8 cellular contexts compared by ENCODE assay signal in genomic region chr2:95402004-95402369, GRCh38. TPM values are rescaled to one million over a fixed set of nuclear protein-coding genes. Genes with fewer than 3 reads are reported as not detected.
A peak's percentile ranks its signal among the peaks of the same experiment; 100 is the strongest.
DNase-seq lines count a peak whose midpoint lies in the region; ATAC-seq and TF ChIP-seq lines count a peak whose summit lies in the region.
"Not testable (repeated sequence)": the region's sequence is repeated elsewhere in the genome, so short reads cannot be mapped to it uniquely, and the experiment has no call there.

No MANE protein-coding gene starts in this region.

- H3K27ac ChIP-seq in Panc1 (ENCODE audit: low read length) (peak overlapping the region; percentile 83), angular gyrus (ENCODE audit: low read depth, low read length) (peak overlapping the region; percentile 48), gastroesophageal sphincter (peak overlapping the region; percentile 60 to 92 (median 84)), muscle layer of colon (ENCODE audit: low read depth, low read length) (peak overlapping the region; percentile 77), subcutaneous abdominal adipose tissue (ENCODE audit: low read depth, low read length) (peak overlapping the region; percentile 76)

- not testable (repeated sequence) for TF ChIP-seq POLR2A in gastroesophageal sphincter (IDR thresholded peaks at IDR 0.05)

- POLR2A ChIA-PET in Panc1 (lab: Charles Lee): not testable (repeated sequence)

- H3K9ac ChIP-seq in muscle layer of colon (ENCODE audit: low read length) (peak overlapping the region; percentile 74), subcutaneous abdominal adipose tissue (ENCODE audit: low read length in 5 of 5) (peak overlapping the region; percentile 48 to 98 (median 92))

- not testable (repeated sequence) for TF ChIP-seq EP300 in gastroesophageal sphincter (IDR thresholded peaks at IDR 0.05)

- TF ChIP-seq CTCF in Panc1 (IDR thresholded peaks at IDR 0.05); gastroesophageal sphincter (IDR thresholded peaks at IDR 0.05): not testable (repeated sequence)

- DNase-seq in Daoy (ENCODE audit: low read depth): peak; percentile 20
- not testable (repeated sequence) for DNase-seq in Panc1 (ENCODE audit: low read depth, low spot score)

- CTCF ChIA-PET in Panc1 (lab: Charles Lee): interaction anchor here (1.1 kb wide), 1 partner anchor 13 kb away, joined by 4 read pairs; no protein-coding TSS in a partner anchor

- WGBS in gastroesophageal sphincter (ENCODE audit: low coverage in 1 of 2), 2 donors: no CpG with 5 or more reads among the region's 10 CpGs

- H3K4me3 ChIP-seq in Panc1 (ENCODE audit: low read depth in 2 of 2, low read length in 2 of 2): peak overlapping the region; percentile 90 to 99
- peak overlapping the region; percentile 69 to 93 for H3K4me3 ChIP-seq in gastroesophageal sphincter
- H3K4me3 ChIP-seq in muscle layer of colon (ENCODE audit: low read depth in 1 of 2, low read length in 2 of 2): peak overlapping the region; percentile 90 to 98
- peak overlapping the region; percentile 75 to 98 (median 95) for H3K4me3 ChIP-seq in subcutaneous abdominal adipose tissue (ENCODE audit: low read depth in 1 of 5, low read length in 5 of 5)

- in situ Hi-C loops in Panc1 (cut with HindIII; ENCODE audit: low pct_unique_long_range_greater_than_20kb, low sequenced_read_pairs): not testable (repeated sequence)

- H3K9me3 ChIP-seq in Panc1 (ENCODE audit: control insufficient read depth, insufficient read depth, low read depth, low read length); gastroesophageal sphincter; muscle layer of colon (ENCODE audit: low read length); subcutaneous abdominal adipose tissue (ENCODE audit: control insufficient read depth in 5 of 5, low read length in 5 of 5): not testable (repeated sequence)

- not testable (repeated sequence) for H3K27me3 ChIP-seq in Panc1 (ENCODE audit: control insufficient read depth, insufficient read depth, low read length); gastroesophageal sphincter; muscle layer of colon (ENCODE audit: control insufficient read depth in 1 of 2, insufficient read depth in 2 of 2, low read length in 2 of 2); subcutaneous abdominal adipose tissue (ENCODE audit: control insufficient read depth in 5 of 5, insufficient read depth in 4 of 5, low read length in 5 of 5)

- ATAC-seq in GM21576 (IDR thresholded peaks at IDR 0.05; ENCODE audit: unreplicated experiment) (peak; percentile 15), HG03280 (IDR thresholded peaks at IDR 0.05; ENCODE audit: unreplicated experiment) (peak; percentile 11), Panc1 (peak; percentile 63), gastroesophageal sphincter (peak; percentile 54)

- H3K4me1 ChIP-seq in Panc1 (ENCODE audit: control insufficient read depth, insufficient read depth, low read length): not testable (repeated sequence)
- H3K4me1 ChIP-seq in gastroesophageal sphincter (peaks cover 0 to 29% (median 13%) of the 10 kb centered on the region in 3 donors), muscle layer of colon (ENCODE audit: insufficient read depth, low read length) (peaks cover 12% of the 10 kb centered on the region), subcutaneous abdominal adipose tissue (ENCODE audit: control insufficient read depth in 5 of 5, insufficient read depth in 5 of 5, low read length in 5 of 5) (peaks cover 5 to 25% (median 22%) of the 10 kb centered on the region in 5 donors)

- BruUV-seq in Panc1 (replicated peaks; lab: Mats Ljungman, UMichigan): TSS peak; percentile 71

- H3K36me3 ChIP-seq in Panc1 (ENCODE audit: control insufficient read depth, insufficient read depth, low read length); gastroesophageal sphincter; muscle layer of colon (ENCODE audit: insufficient read depth, low read length); subcutaneous abdominal adipose tissue (ENCODE audit: control insufficient read depth in 5 of 5, insufficient read depth in 5 of 5, low read length in 5 of 5): not testable (repeated sequence)

- intact Hi-C loops in Panc1 (cut with micrococcal nuclease; ENCODE audit: unreplicated experiment): not testable (repeated sequence)

RNA-seq across cellular contexts. Expression of gene FAHD2A, which starts 0.5 kb away (rescaled TPM):
- 13.4 and 28.5 TPM in 2 replicates for total RNA-seq in Daoy (2014; rRNA removed; shearing (Covaris generic))
- total RNA-seq in Panc1 (2021; ENCODE audit: unreplicated experiment) (17.2 TPM), gastroesophageal sphincter (10 to 100 TPM in 3 of 4 donors, 1 to 10 TPM in 1; 6.5 to 29.8 (median 19.5) TPM)
- 13.1 TPM for polyA plus RNA-seq in Panc1 (2012; ENCODE audit: insufficient read length)

Comparison
In these comparisons a context has a peak if more than half of its experiments do, and no peak if none do; other contexts are left out.
1. ATAC-seq: peak in every context shown above with its lines; median percentile 63 in Panc1; 54 in gastroesophageal sphincter; 15 in GM21576; 11 in HG03280.